ENCODE assay signal across 16 cellular contexts in genomic region chr2:109136542-109136941, GRCh38. TPM values are rescaled to one million over a fixed set of nuclear protein-coding genes. Genes with fewer than 3 reads are reported as not detected.
DNase-seq lines count a peak whose midpoint lies in the region; ATAC-seq and TF ChIP-seq lines count a peak whose summit lies in the region.
"Had no signal": no experiment of that assay in that cellular context is flagged by ENCODE, and none has a peak within 500 bp of the region (broad histone marks: within the 10 kb centered on the region; RNA-seq: fewer than 3 reads in every experiment).

No MANE protein-coding gene starts in this region.

- no peak overlapping the region for H3K9ac ChIP-seq in PC-3 (ENCODE audit: low read length)
- H3K9ac ChIP-seq: SK-N-SH had no signal

- H3K4me3 Mint-ChIP-seq in stimulated activated naive B cell treated with anti-CD40 and anti-IgM and Interleukin-4, amounts not matched to agents 10 μg/mL and 1 μg/mL and 100 μg/mL, for 72 hours = no peak overlapping the region
- H3K4me3 Mint-ChIP-seq: CD8-positive, alpha-beta memory T cell; H9 had no signal

- H3K4me1 ChIP-seq in HEK293 (ENCODE audit: control insufficient read depth, insufficient read depth, low read length) = peaks cover 30% of the 10 kb centered on the region
- peaks cover 23% of the 10 kb centered on the region; the same call in 1 of the 2 replicates for H3K4me1 ChIP-seq in PC-3 (ENCODE audit: insufficient read depth, low read length)
- H3K4me1 ChIP-seq: Peyer's patch had no signal

- DNase-seq in SIG-M5 treated with dmso at 0.1 percent for 504 hours (lab: John Stamatoyannopoulos, UW; ENCODE audit: unreplicated experiment) = peak; percentile 7
- DNase-seq in SIG-M5 (lab: John Stamatoyannopoulos, UW) = no peak
- DNase-seq in PC-3 = peak; percentile 18
- peak; percentile 30 for DNase-seq in sciatic nerve (ENCODE audit: low spot score)
- no peak for DNase-seq in KBM-7
- no peak for DNase-seq in stimulated activated naive B cell treated with anti-CD40 and anti-IgM and Interleukin-4, amounts not matched to agents 10 μg/mL and 1 μg/mL and 100 μg/mL, for 72 hours
- DNase-seq: CD8-positive, alpha-beta memory T cell; GF-D8; H9; NCI-H1417 treated with DMSO at 0.1 percent for 48 hours; NCI-H187 treated with DMSO at 0.1 percent for 48 hours; NCI-H524 treated with DMSO at 0.1 percent for 48 hours; Peyer's patch; Right ventricle myocardium superior; SK-N-SH had no signal

- no peak overlapping the region for H3K27ac Mint-ChIP-seq in stimulated activated naive B cell treated with anti-CD40 and anti-IgM and Interleukin-4, amounts not matched to agents 10 μg/mL and 1 μg/mL and 100 μg/mL, for 72 hours
- H3K27ac Mint-ChIP-seq: CD8-positive, alpha-beta memory T cell; H9 had no signal

- no peaks in the 10 kb centered on the region for H3K36me3 Mint-ChIP-seq in stimulated activated naive B cell treated with anti-CD40 and anti-IgM and Interleukin-4, amounts not matched to agents 10 μg/mL and 1 μg/mL and 100 μg/mL, for 72 hours
- H3K36me3 Mint-ChIP-seq: CD8-positive, alpha-beta memory T cell had no signal

- no TSS peak for BruUV-seq in PC-3 (replicated peaks; lab: Mats Ljungman, UMichigan)

- no peak overlapping the region for H3K4me3 ChIP-seq in HEK293 (ENCODE audit: low read depth, low read length)
- H3K4me3 ChIP-seq in PC-3 (ENCODE audit: low read length) = no peak overlapping the region
- H3K4me3 ChIP-seq: Peyer's patch had no signal

- peaks cover 99% of the 10 kb centered on the region for H3K79me2 ChIP-seq in PC-3 (ENCODE audit: low read length)

- peaks cover 10 to 24% of the 10 kb centered on the region in 2 donors for H3K4me1 Mint-ChIP-seq in stimulated activated naive B cell treated with anti-CD40 and anti-IgM and Interleukin-4, amounts not matched to agents 10 μg/mL and 1 μg/mL and 100 μg/mL, for 72 hours

- in situ Hi-C loops in KBM-7 (cut with MboI; ENCODE audit: low pct_unique_long_range_greater_than_20kb, low sequenced_read_pairs) = loop anchor here (25.0 kb wide), 1 partner anchor 376 kb away; no protein-coding TSS in a partner anchor

- no peaks in the 10 kb centered on the region for H3K9me3 Mint-ChIP-seq in stimulated activated naive B cell treated with anti-CD40 and anti-IgM and Interleukin-4, amounts not matched to agents 10 μg/mL and 1 μg/mL and 100 μg/mL, for 72 hours
- H3K9me3 Mint-ChIP-seq: CD8-positive, alpha-beta memory T cell; H9 had no signal

- H3K4me2 ChIP-seq in PC-3 (ENCODE audit: low read length) = no peak overlapping the region; the same call in 1 of the 2 replicates
- H3K4me2 ChIP-seq: SK-N-SH had no signal

- H3K27ac ChIP-seq in HEK293 (ENCODE audit: extremely low read depth, low read depth, low read length) (no peak overlapping the region; the same call in 1 of the 2 replicates), PC-3 (ENCODE audit: low read length) (no peak overlapping the region)
- H3K27ac ChIP-seq: Peyer's patch had no signal

- H3K36me3 ChIP-seq in HEK293 (ENCODE audit: control insufficient read depth in 2 of 2, insufficient read depth in 1 of 2, low read length in 2 of 2) (no peaks in the 10 kb centered on the region), PC-3 (ENCODE audit: low read depth, low read length) (no peaks in the 10 kb centered on the region)
- H3K36me3 ChIP-seq: Peyer's patch had no signal

- TF ChIP-seq CTCF in HEK293 (tag by site-specific recombination; IDR thresholded peaks at IDR 0.05) (no peak), PC-3 (conservative IDR thresholded peaks at IDR 0.05; ENCODE audit: low read depth, low read length) (no peak)

- CTCF ChIA-PET in HEK293 (lab: Yijun Ruan, JAX) = interaction anchor here (0.6 to 1.0 kb wide), 2 partner anchors 136 to 321 kb away, joined by 3 read pairs; no protein-coding TSS in a partner anchor
- CTCF ChIA-PET in PC-3 (lab: Charles Lee) = no interaction called here

- H3K9me2 ChIP-seq in PC-3 (replicated peaks; ENCODE audit: low read length) = no peaks in the 10 kb centered on the region
- H3K9me2 ChIP-seq: SK-N-SH had no signal

- intact Hi-C loops in PC-3 (cut with micrococcal nuclease) = loop anchor here (10.0 kb wide), 1 partner anchor 108 kb away; no protein-coding TSS in a partner anchor
- intact Hi-C loops in sciatic nerve (cut with DNase I) = no loop called here

- H4K20me1 ChIP-seq in PC-3 (ENCODE audit: low read length) = peaks cover 46% of the 10 kb centered on the region

- POLR2A ChIA-PET in HEK293 (lab: Yijun Ruan, JAX) (interaction anchor here (1.3 kb wide), 1 partner anchor 77 kb away, joined by 3 read pairs; no protein-coding TSS in a partner anchor), PC-3 (lab: Charles Lee; ENCODE audit: unreplicated experiment) (interaction anchor here (0.5 kb wide), 1 partner anchor 90 kb away, joined by 3 read pairs; no protein-coding TSS in a partner anchor)

- H2AFZ ChIP-seq in PC-3 (ENCODE audit: low read length) = no peak overlapping the region

- ATAC-seq in PC-3 = peak; percentile 57
- no peak for ATAC-seq in sciatic nerve
- no peak for ATAC-seq in stimulated activated naive B cell treated with anti-CD40 and anti-IgM and Interleukin-4, amounts not matched to agents 10 μg/mL and 1 μg/mL and 100 μg/mL, for 72 hours (replicated peaks)

- peaks cover 10 to 24% of the 10 kb centered on the region in 2 donors for H3K27me3 Mint-ChIP-seq in stimulated activated naive B cell treated with anti-CD40 and anti-IgM and Interleukin-4, amounts not matched to agents 10 μg/mL and 1 μg/mL and 100 μg/mL, for 72 hours

- H3K27me3 ChIP-seq in PC-3 (ENCODE audit: low read length) = no peaks in the 10 kb centered on the region
- H3K27me3 ChIP-seq: Peyer's patch had no signal

- H3F3A ChIP-seq in PC-3 (ENCODE audit: low read length, unreplicated experiment) = no peaks in the 10 kb centered on the region

- H3K9me3 ChIP-seq in HEK293 (ENCODE audit: control insufficient read depth, insufficient read depth, low read depth, low read length) (no peaks in the 10 kb centered on the region), PC-3 (ENCODE audit: low read length) (no peaks in the 10 kb centered on the region)
- H3K9me3 ChIP-seq: Peyer's patch, SK-N-SH had no signal

TF ChIP-seq in HEK293, 187 proteins besides CTCF, POLR2A, EP300 and RAD21:
- TF ChIP-seq OSR2 (tag by site-specific recombination; IDR thresholded peaks at IDR 0.05) (peak; percentile 91), ZBTB8A (tag by site-specific recombination; IDR thresholded peaks at IDR 0.05) (no peak), PRDM6 (tag by site-specific recombination; IDR thresholded peaks at IDR 0.05) (peak; percentile 51), WT1 (tag by site-specific recombination; IDR thresholded peaks at IDR 0.05) (peak; percentile 47; the same call in 1 of the 2 replicates), HOXA7 (CRISPR knock-in tag; IDR thresholded peaks at IDR 0.05; ENCODE audit: borderline replicate concordance) (no peak), ZNF404 (tag by site-specific recombination; IDR thresholded peaks at IDR 0.05) (no peak), GLIS1 (tag by site-specific recombination; IDR thresholded peaks at IDR 0.05) (peak; percentile 59), ZNF24 (tag by site-specific recombination; IDR thresholded peaks at IDR 0.05) (0 out of 2 replicates have a peak, but pooled peaks have one; percentile 34), FEZF1 (tag by site-specific recombination; IDR thresholded peaks at IDR 0.05) (peak; percentile 48; the same call in 1 of the 2 replicates), ZBTB44 (tag by site-specific recombination; IDR thresholded peaks at IDR 0.05) (peak; percentile 61; the same call in 1 of the 2 replicates)

RNA-seq across cellular contexts. Expression of gene SH3RF3, which starts 7.5 kb away (rescaled TPM):
- total RNA-seq in PC-3 (2014; rRNA removed) = 11.7 and 16.3 TPM in 2 replicates
- 6.4 TPM for total RNA-seq in sciatic nerve

Comparison
In these comparisons a context has a peak if more than half of its experiments do, and no peak if none do; other contexts are left out.
1. DNase-seq: peak in SIG-M5 treated with dmso at 0.1 percent for 504 hours (single experiment), PC-3 (single experiment) and sciatic nerve (single experiment); none in SIG-M5 (single experiment), KBM-7 (single experiment) and stimulated activated naive B cell treated with anti-CD40 and anti-IgM and Interleukin-4, amounts not matched to agents 10 μg/mL and 1 μg/mL and 100 μg/mL, for 72 hours (single experiment).